ENCODE assay signal across 9 cellular contexts in genomic region chr2:68319397-68320117, GRCh38. TPM values are rescaled to one million over a fixed set of nuclear protein-coding genes. Genes with fewer than 3 reads are reported as not detected.
DNase-seq lines count a peak whose midpoint lies in the region; ATAC-seq and TF ChIP-seq lines count a peak whose summit lies in the region.
"Had no signal": no experiment of that assay in that cellular context is flagged by ENCODE, and none has a peak within 500 bp of the region (broad histone marks: within the 10 kb centered on the region; RNA-seq: fewer than 3 reads in every experiment).

Gene CNRIP1, minus strand, starts transcription at chr2:68319949. Its CDS starts 549 bp downstream, at chr2:68319400.

- no peak within 1 kb of the TSS for H3K27ac Mint-ChIP-seq in CD8-positive, alpha-beta T cell

- DNase-seq in CD8-positive, alpha-beta T cell: no peak
- DNase-seq in SJCRH30 (peak; percentile 86 to 88), ecto neural progenitor cell (ENCODE audit: low spot score) (peak; percentile 87), left lobe of liver (ENCODE audit: low spot score) (peak; percentile 50), spleen (peak; percentile 87)
- DNase-seq in activated effector memory CD4-positive, alpha-beta T cell treated with Interleukin-2 at 50 U/mL for 16 hours: no peak

- no peaks in the 10 kb centered on the region for H3K36me3 Mint-ChIP-seq in CD8-positive, alpha-beta T cell

- POLR2A ChIA-PET in CD8-positive, alpha-beta T cell (lab: Charles Lee): interaction anchor here (0.6 to 0.7 kb wide), 2 partner anchors 44 to 196 kb away, joined by 3 to 4 read pairs; no protein-coding TSS in a partner anchor

- CTCF ChIA-PET in CD8-positive, alpha-beta T cell (lab: Charles Lee): interaction anchor here (1.2 kb wide), 1 partner anchor 197 kb away, joined by 4 read pairs; no protein-coding TSS in a partner anchor

- H3K4me3 Mint-ChIP-seq in CD8-positive, alpha-beta T cell: peak within 1 kb of the TSS; percentile 78

- H3K4me1 Mint-ChIP-seq in CD8-positive, alpha-beta T cell (ENCODE audit: low read depth): peaks cover 12% of the 10 kb centered on the region

- ATAC-seq in CD8-positive, alpha-beta T cell: peak; percentile 17
- peak; percentile 50 for ATAC-seq in HG02885 (IDR thresholded peaks at IDR 0.05; ENCODE audit: poor library complexity, unreplicated experiment)
- ATAC-seq in left lobe of liver: peak; percentile 74
- no peak for ATAC-seq in HG03025 (IDR thresholded peaks at IDR 0.05; ENCODE audit: low FRiP score, unreplicated experiment)

- WGBS in spleen, 5 donors: 0 to 1% (median 1%) methylated on average over 32 to 64 of the region's 64 CpGs

- no peaks in the 10 kb centered on the region for H3K9me3 Mint-ChIP-seq in CD8-positive, alpha-beta T cell

- no peaks in the 10 kb centered on the region for H3K9me3 ChIP-seq in CD8-positive, alpha-beta T cell (ENCODE audit: low read length)
- H3K9me3 ChIP-seq in SJCRH30 (replicated peaks) (no peaks in the 10 kb centered on the region), spleen (peaks cover 0 to 2% (median 0%) of the 10 kb centered on the region in 8 donors)

- TF ChIP-seq CTCF in CD8-positive, alpha-beta T cell (IDR thresholded peaks at IDR 0.05): no peak
- TF ChIP-seq CTCF in spleen (IDR thresholded peaks at IDR 0.05 in 8 of 11, conservative IDR thresholded peaks at IDR 0.05 in 3 of 11): peak in 1 of 11 experiments; percentile 13

- peaks cover 52% of the 10 kb centered on the region for H3K27me3 Mint-ChIP-seq in CD8-positive, alpha-beta T cell (ENCODE audit: low read depth)

- H3K27me3 ChIP-seq in CD8-positive, alpha-beta T cell (ENCODE audit: insufficient read depth, low read length): peaks cover 9% of the 10 kb centered on the region
- H3K27me3 ChIP-seq in SJCRH30 (no peaks in the 10 kb centered on the region), spleen (replicated peaks in 1 of 7) (peaks cover 0 to 36% (median 12%) of the 10 kb centered on the region in 7 donors)

- TF ChIP-seq POLR2A in spleen (IDR thresholded peaks at IDR 0.05): peak in 1 of 3 donors; percentile 35

- peak within 1 kb of the TSS; percentile 43 for H3K4me3 ChIP-seq in CD8-positive, alpha-beta T cell (ENCODE audit: low read depth, low read length)
- peak within 1 kb of the TSS; percentile 76 for H3K4me3 ChIP-seq in SJCRH30
- H3K4me3 ChIP-seq in spleen: peak within 1 kb of the TSS; percentile 56 to 86 (median 66)

- H3K36me3 ChIP-seq in CD8-positive, alpha-beta T cell (ENCODE audit: insufficient read depth, low read length): no peaks in the 10 kb centered on the region
- H3K36me3 ChIP-seq in SJCRH30: peaks cover 8% of the 10 kb centered on the region
- no peaks in the 10 kb centered on the region for H3K36me3 ChIP-seq in spleen

- H3K4me1 ChIP-seq in CD8-positive, alpha-beta T cell (ENCODE audit: insufficient read depth, low read length): peaks cover 5% of the 10 kb centered on the region
- H3K4me1 ChIP-seq in SJCRH30: peaks cover 5% of the 10 kb centered on the region; the same call in 1 of the 2 replicates
- H3K4me1 ChIP-seq in spleen: peaks cover 8 to 46% (median 28%) of the 10 kb centered on the region in 6 donors

- H3K27ac ChIP-seq in CD8-positive, alpha-beta T cell (ENCODE audit: low read depth, low read length): no peak within 1 kb of the TSS
- H3K27ac ChIP-seq in SJCRH30: peak within 1 kb of the TSS; percentile 85
- H3K27ac ChIP-seq in spleen: peak within 1 kb of the TSS; percentile 69 to 94 (median 92)

- intact Hi-C loops in CD8-positive, alpha-beta T cell (cut with DNase I, micrococcal nuclease): no loop called here
- intact Hi-C loops in spleen (cut with DNase I; ENCODE audit: low total_unique reads): no loop called here

RNA-seq across cellular contexts. Expression of gene CNRIP1, which starts in this region (rescaled TPM):
- not detected for total RNA-seq in CD8-positive, alpha-beta T cell
- 17.5 and 20.8 TPM in 2 replicates for total RNA-seq in SJCRH30 (2014; rRNA removed; shearing (Covaris generic))
- total RNA-seq in left lobe of liver (2.3 TPM), spleen (10 to 100 TPM; 12.1 to 26.7 (median 20.8) TPM)
- polyA plus RNA-seq in spleen: 10 to 100 TPM in 2 of 3 donors, 1 to 10 TPM in 1; 7.8 to 17.5 (median 11.9) TPM
- total RNA-seq: T-helper 2 cell treated with Interferon-gamma antibody and Interleukin-4, amounts not matched to agents 100 ng/mL and 5 ng/mL, for 36 hours had no signal

Comparison
In these comparisons a context has a peak if more than half of its experiments do, and no peak if none do; other contexts are left out.
1. Peak in ATAC-seq and H3K4me3 ChIP-seq in CD8-positive, alpha-beta T cell; RNA of the gene not detected or under 1 TPM.
2. DNase-seq: peak in SJCRH30 (2 of 2), ecto neural progenitor cell (single experiment), left lobe of liver (single experiment) and spleen (single experiment); none in CD8-positive, alpha-beta T cell (0 of 7) and activated effector memory CD4-positive, alpha-beta T cell treated with Interleukin-2 at 50 U/mL for 16 hours (single experiment).
3. Peak in every context shown above with its lines, with median percentiles within 50 percentile points of each other: H3K4me3 ChIP-seq.